Comparison of ENCODE assay signal across 8 cellular contexts in genomic region chr6:145006914-145007313, GRCh38.
"Had no signal": no experiment of that assay in that cellular context is flagged by ENCODE, and none has a peak within 500 bp of the region (broad histone marks: within the 10 kb centered on the region; RNA-seq: fewer than 3 reads in every experiment).

No MANE protein-coding gene starts in this region.

- H3K27ac ChIP-seq: HL-60, KMS-11 had no signal

- H3K9ac ChIP-seq: KMS-11 had no signal

- FAIRE-seq: H54, HepG2 had no signal

- H3K4me2 ChIP-seq: KMS-11 had no signal

- DNase-seq: GOT3, H9, HFFc6, KBM-7 had no signal
